ENCODE assay signal across 15 cellular contexts in the genomic region with DNA sequence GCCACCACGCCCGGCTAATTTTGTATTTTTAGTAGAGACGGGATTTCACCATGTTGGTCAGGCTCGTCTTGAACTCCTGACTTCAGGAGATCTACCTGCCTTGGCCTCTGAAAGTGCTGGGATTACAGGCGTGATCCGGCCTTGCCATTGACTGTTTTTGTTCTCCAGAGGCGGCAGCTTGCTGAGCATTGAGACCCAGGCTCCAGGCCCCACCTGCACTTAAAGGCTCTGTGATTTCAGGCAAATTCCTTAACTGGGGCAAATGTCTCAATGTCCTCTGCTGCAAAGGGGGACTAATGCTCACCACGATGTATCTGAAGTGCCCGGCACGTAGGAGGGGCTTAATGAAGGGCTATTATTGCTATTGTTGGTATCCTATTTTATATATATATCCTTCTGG. TPM values are rescaled to one million over a fixed set of nuclear protein-coding genes. Genes with fewer than 3 reads are reported as not detected.
DNase-seq lines count a peak whose midpoint lies in the region; ATAC-seq, FAIRE-seq and TF ChIP-seq lines count a peak whose summit lies in the region.
"Had no signal": no experiment of that assay in that cellular context is flagged by ENCODE, and none has a peak within 500 bp of the region (broad histone marks: within the 10 kb centered on the region; RNA-seq: fewer than 3 reads in every experiment).

No MANE protein-coding gene starts in this region.

- intact Hi-C loops in dendritic cell treated with granulocyte-macrophage colony-stimulating factor and Interleukin-4, amounts not matched to agents 40 ng/mL and 50 ng/mL, for 4 days (cut with micrococcal nuclease) = no loop called here
- intact Hi-C loops in thyroid gland (cut with DNase I) = no loop called here

- no peaks in the 10 kb centered on the region for H3K36me3 ChIP-seq in thyroid gland

- WGBS in thyroid gland, 2 donors = 35 to 39% methylated on average over 10 of the region's 10 CpGs

- peak overlapping the region; percentile 94 to 99 (median 96) for H3K27ac ChIP-seq in thyroid gland

- peaks cover 58% of the 10 kb centered on the region for H3K4me1 Mint-ChIP-seq in activated naive CD4-positive, alpha-beta T cell treated with anti-CD3 and anti-CD28 coated beads, Interleukin-2, amount 50 U/mL, for 24 hours
- peaks cover 55% of the 10 kb centered on the region for H3K4me1 Mint-ChIP-seq in activated naive CD4-positive, alpha-beta T cell treated with anti-CD3 and anti-CD28 coated beads, Interleukin-2, amount 10 ng/mL, durations not matched to agents 7 days and 5 days
- peaks cover 73% of the 10 kb centered on the region for H3K4me1 Mint-ChIP-seq in dendritic cell treated with granulocyte-macrophage colony-stimulating factor and Interleukin-4, amounts not matched to agents 40 ng/mL and 50 ng/mL, for 4 days (ENCODE audit: low read depth)
- peaks cover 79% of the 10 kb centered on the region for H3K4me1 Mint-ChIP-seq in nephron

- H3K36me3 Mint-ChIP-seq in activated naive CD4-positive, alpha-beta T cell treated with anti-CD3 and anti-CD28 coated beads, Interleukin-2, amount 50 U/mL, for 24 hours = no peaks in the 10 kb centered on the region
- H3K36me3 Mint-ChIP-seq in activated naive CD4-positive, alpha-beta T cell treated with anti-CD3 and anti-CD28 coated beads, Interleukin-2, amount 10 ng/mL, durations not matched to agents 7 days and 5 days = no peaks in the 10 kb centered on the region
- no peaks in the 10 kb centered on the region for H3K36me3 Mint-ChIP-seq in dendritic cell treated with granulocyte-macrophage colony-stimulating factor and Interleukin-4, amounts not matched to agents 40 ng/mL and 50 ng/mL, for 4 days (ENCODE audit: low read depth)
- no peaks in the 10 kb centered on the region for H3K36me3 Mint-ChIP-seq in nephron (ENCODE audit: low read depth)

- peaks cover 85 to 90% of the 10 kb centered on the region in 2 donors for H3K4me1 ChIP-seq in thyroid gland

- FAIRE-seq in GM12892 (lab: Jason Lieb, UNC) = no peak
- FAIRE-seq: frontal cortex had no signal

- no peak for ATAC-seq in GM21576 (IDR thresholded peaks at IDR 0.05; ENCODE audit: unreplicated experiment)

- peak overlapping the region; percentile 89 for H3K27ac Mint-ChIP-seq in activated naive CD4-positive, alpha-beta T cell treated with anti-CD3 and anti-CD28 coated beads, Interleukin-2, amount 50 U/mL, for 24 hours
- H3K27ac Mint-ChIP-seq in activated naive CD4-positive, alpha-beta T cell treated with anti-CD3 and anti-CD28 coated beads, Interleukin-2, amount 10 ng/mL, durations not matched to agents 7 days and 5 days = no peak overlapping the region
- peak overlapping the region; percentile 94 for H3K27ac Mint-ChIP-seq in dendritic cell treated with granulocyte-macrophage colony-stimulating factor and Interleukin-4, amounts not matched to agents 40 ng/mL and 50 ng/mL, for 4 days
- H3K27ac Mint-ChIP-seq in nephron = peak overlapping the region; percentile 97 to 98 (median 98)

- H3K9me3 ChIP-seq in thyroid gland = no peaks in the 10 kb centered on the region
- H3K9me3 ChIP-seq: mucosa of descending colon had no signal

- TF ChIP-seq CTCF in nephron (IDR thresholded peaks at IDR 0.05; ENCODE audit: unreplicated experiment in 3 of 3) = no peak
- no peak for TF ChIP-seq CTCF in thyroid gland (IDR thresholded peaks at IDR 0.05)

- no peaks in the 10 kb centered on the region for H3K9me3 Mint-ChIP-seq in activated naive CD4-positive, alpha-beta T cell treated with anti-CD3 and anti-CD28 coated beads, Interleukin-2, amount 50 U/mL, for 24 hours
- H3K9me3 Mint-ChIP-seq in activated naive CD4-positive, alpha-beta T cell treated with anti-CD3 and anti-CD28 coated beads, Interleukin-2, amount 10 ng/mL, durations not matched to agents 7 days and 5 days = no peaks in the 10 kb centered on the region
- no peaks in the 10 kb centered on the region for H3K9me3 Mint-ChIP-seq in dendritic cell treated with granulocyte-macrophage colony-stimulating factor and Interleukin-4, amounts not matched to agents 40 ng/mL and 50 ng/mL, for 4 days
- H3K9me3 Mint-ChIP-seq in nephron = no peaks in the 10 kb centered on the region

- H3K4me3 Mint-ChIP-seq in activated naive CD4-positive, alpha-beta T cell treated with anti-CD3 and anti-CD28 coated beads, Interleukin-2, amount 50 U/mL, for 24 hours = peak overlapping the region; percentile 87
- H3K4me3 Mint-ChIP-seq in activated naive CD4-positive, alpha-beta T cell treated with anti-CD3 and anti-CD28 coated beads, Interleukin-2, amount 10 ng/mL, durations not matched to agents 7 days and 5 days = no peak overlapping the region
- H3K4me3 Mint-ChIP-seq in dendritic cell treated with granulocyte-macrophage colony-stimulating factor and Interleukin-4, amounts not matched to agents 40 ng/mL and 50 ng/mL, for 4 days = no peak overlapping the region
- peak overlapping the region; percentile 20 to 82 (median 76) for H3K4me3 Mint-ChIP-seq in nephron

- no peak for DNase-seq in activated naive CD4-positive, alpha-beta T cell treated with anti-CD3 and anti-CD28 coated beads, Interleukin-2, amount 10 ng/mL, durations not matched to agents 7 days and 5 days
- DNase-seq in thyroid gland (peak; percentile 77 to 78), Kasumi-1 (lab: John Stamatoyannopoulos, UW) (no peak), GM12892 (ENCODE audit: insufficient read length) (no peak)
- DNase-seq: activated CD4-positive, CD25-positive, alpha-beta regulatory T cell treated with anti-CD3 and anti-CD28 coated beads, Interleukin-2, amount 50 U/mL, for 72 hours; amniotic stem cell; mucosa of descending colon; NCI-H2029 treated with DMSO at 0.1 percent for 48 hours; RPMI8226; stimulated activated CD4-positive, alpha-beta T cell treated with anti-CD3 and anti-CD28 coated beads, Interleukin-4, amount 100 ng/mL, for 4 hours had no signal

- no peaks in the 10 kb centered on the region for H3K27me3 ChIP-seq in thyroid gland

- H3K4me3 ChIP-seq in thyroid gland (replicated peaks in 1 of 3) = no peak overlapping the region
- H3K4me3 ChIP-seq: mucosa of descending colon had no signal

- CTCF ChIA-PET in activated naive CD4-positive, alpha-beta T cell treated with anti-CD3 and anti-CD28 coated beads, Interleukin-2, amount 10 ng/mL, durations not matched to agents 7 days and 5 days (lab: Charles Lee) = interaction anchor here (1.0 to 2.4 kb wide), 4 partner anchors 23 to 89 kb away, joined by 3 to 6 read pairs (median 4); no protein-coding TSS in a partner anchor

- TF ChIP-seq POLR2A in thyroid gland (IDR thresholded peaks at IDR 0.05) (peak in 1 of 2 donors; percentile 50), GM12892 (IDR thresholded peaks at IDR 0.05; ENCODE audit: low read depth, low read length) (no peak)

- no peaks in the 10 kb centered on the region for H3K27me3 Mint-ChIP-seq in activated naive CD4-positive, alpha-beta T cell treated with anti-CD3 and anti-CD28 coated beads, Interleukin-2, amount 50 U/mL, for 24 hours
- H3K27me3 Mint-ChIP-seq in activated naive CD4-positive, alpha-beta T cell treated with anti-CD3 and anti-CD28 coated beads, Interleukin-2, amount 10 ng/mL, durations not matched to agents 7 days and 5 days = no peaks in the 10 kb centered on the region
- no peaks in the 10 kb centered on the region for H3K27me3 Mint-ChIP-seq in dendritic cell treated with granulocyte-macrophage colony-stimulating factor and Interleukin-4, amounts not matched to agents 40 ng/mL and 50 ng/mL, for 4 days
- no peaks in the 10 kb centered on the region for H3K27me3 Mint-ChIP-seq in nephron (ENCODE audit: low read depth)

RNA-seq across cellular contexts. Expression of a gene that starts 29.0 kb away (rescaled TPM):
- 100 to 1,000 TPM; 138 to 187 (median 162) TPM for total RNA-seq in thyroid gland
- 25.0 TPM for polyA plus RNA-seq in GM12892 (2012; ENCODE audit: missing spikeins)

RNA-seq across cellular contexts. Expression of a gene that starts 41.0 kb away (rescaled TPM):
- total RNA-seq in thyroid gland = 10 to 100 TPM in 2 of 4 donors, 1 to 10 TPM in 2; 6.6 to 13.4 (median 10.2) TPM
- 14.1 TPM for polyA plus RNA-seq in GM12892 (2012; ENCODE audit: missing spikeins)

RNA-seq across cellular contexts. Expression of a gene that starts 41.2 kb away (rescaled TPM):
- total RNA-seq in thyroid gland = 10 to 100 TPM in 3 of 4 donors, 1 to 10 TPM in 1; 5.1 to 38.4 (median 20.9) TPM
- polyA plus RNA-seq in GM12892 (2012; ENCODE audit: missing spikeins) = 14.1 TPM

Comparison
In these comparisons a context has a peak if more than half of its experiments do, and no peak if none do; other contexts are left out.
1. H3K4me3 Mint-ChIP-seq: peak in activated naive CD4-positive, alpha-beta T cell treated with anti-CD3 and anti-CD28 coated beads, Interleukin-2, amount 50 U/mL, for 24 hours (single experiment) and nephron (3 of 3); none in activated naive CD4-positive, alpha-beta T cell treated with anti-CD3 and anti-CD28 coated beads, Interleukin-2, amount 10 ng/mL, durations not matched to agents 7 days and 5 days (single experiment) and dendritic cell treated with granulocyte-macrophage colony-stimulating factor and Interleukin-4, amounts not matched to agents 40 ng/mL and 50 ng/mL, for 4 days (single experiment).
2. DNase-seq: peak in thyroid gland (2 of 2); none in activated naive CD4-positive, alpha-beta T cell treated with anti-CD3 and anti-CD28 coated beads, Interleukin-2, amount 10 ng/mL, durations not matched to agents 7 days and 5 days (single experiment), Kasumi-1 (0 of 2) and GM12892 (single experiment).